In genomic region chr4:94325835-94326234, GRCh38 we compare ENCODE assay signal across 1 cellular context.
TF ChIP-seq lines count a peak whose summit lies in the region.

No MANE protein-coding gene starts in this region.

TF ChIP-seq in K562, 482 proteins besides CTCF, POLR2A, EP300 and RAD21 (continued from another document):
- TF ChIP-seq NR0B1 (IDR thresholded peaks at IDR 0.05; ENCODE audit: partially characterized antibody) (no peak), KAT8 (IDR thresholded peaks at IDR 0.05; ENCODE audit: low read depth) (no peak), PML (IDR thresholded peaks at IDR 0.05; ENCODE audit: low read length) (no peak), CBX5 (IDR thresholded peaks at IDR 0.05; ENCODE audit: borderline replicate concordance, low read depth) (peak; percentile 86; the same call in 1 of the 2 replicates), ETV5 (CRISPR knock-in tag; IDR thresholded peaks at IDR 0.05; ENCODE audit: low read depth) (no peak)
